23 cellular contexts compared by ENCODE assay signal in genomic region chr19:51746731-51747130, GRCh38. TPM values are rescaled to one million over a fixed set of nuclear protein-coding genes. Genes with fewer than 3 reads are reported as not detected.
DNase-seq lines count a peak whose midpoint lies in the region; ATAC-seq, FAIRE-seq and TF ChIP-seq lines count a peak whose summit lies in the region.
"Had no signal": no experiment of that assay in that cellular context is flagged by ENCODE, and none has a peak within 500 bp of the region (broad histone marks: within the 10 kb centered on the region; RNA-seq: fewer than 3 reads in every experiment).

No MANE protein-coding gene starts in this region.

- no peak for TF ChIP-seq POLR2A in K562 (conservative IDR thresholded peaks at IDR 0.05)

- H3K79me2 ChIP-seq in K562 (ENCODE audit: control insufficient read depth, insufficient read depth, low read length): no peaks in the 10 kb centered on the region

- no peak for TF ChIP-seq CTCF in K562 (IDR thresholded peaks at IDR 0.05 in 2 of 3, conservative IDR thresholded peaks at IDR 0.05 in 1 of 3; ENCODE audit: insufficient read depth in 2 of 3, low read depth in 1 of 3, low read length in 3 of 3)
- TF ChIP-seq CTCF in neutrophil (IDR thresholded peaks at IDR 0.05): no peak

- BruUV-seq in K562 (replicated peaks; lab: Mats Ljungman, UMichigan): no TSS peak

- intact Hi-C loops in K562 (cut with micrococcal nuclease): no loop called here

- peaks cover 0 to 2% of the 10 kb centered on the region in 2 experiments; a peak in 3 of 5 replicates for H3K4me1 ChIP-seq in K562 (replicated peaks in 1 of 2; ENCODE audit: control insufficient read depth in 2 of 2, insufficient read depth in 2 of 2, low read length in 2 of 2)
- peaks cover 68 to 88% of the 10 kb centered on the region in 2 experiments for H3K4me1 ChIP-seq in neutrophil (ENCODE audit: control insufficient read depth in 1 of 2, insufficient read depth in 1 of 2, low read depth in 1 of 2, low read length in 1 of 2)
- H3K4me1 ChIP-seq: BE2C, Caco-2 had no signal

- TF ChIP-seq RAD21 in K562 (CRISPR knock-in tag; conservative IDR thresholded peaks at IDR 0.05 in 1 of 2, IDR thresholded peaks at IDR 0.05 in 1 of 2): no peak

- H3K9ac ChIP-seq in K562 (ENCODE audit: insufficient read depth in 1 of 2, low read depth in 2 of 2, low read length in 2 of 2): no peak overlapping the region
- H3K9ac ChIP-seq: BLaER1 had no signal

- H3K27me3 ChIP-seq in K562 (ENCODE audit: control insufficient read depth in 2 of 2, insufficient read depth in 2 of 2, low read length in 2 of 2) (peaks cover 5 to 7% of the 10 kb centered on the region in 2 experiments; a peak in 1 of 5 replicates), neutrophil (no peaks in the 10 kb centered on the region)
- H3K27me3 ChIP-seq: BLaER1 had no signal

- no peak overlapping the region for H3K4me2 ChIP-seq in K562 (ENCODE audit: insufficient read depth, low read length)
- H3K4me2 ChIP-seq: BLaER1 had no signal

- in situ Hi-C loops in K562 (cut with MboI): no loop called here

- no peaks in the 10 kb centered on the region for H3K9me3 ChIP-seq in K562 (replicated peaks; ENCODE audit: control insufficient read depth, insufficient read depth, low read depth, low read length)
- H3K9me3 ChIP-seq in neutrophil: no peaks in the 10 kb centered on the region
- H3K9me3 ChIP-seq: BE2C, BLaER1, Caco-2 had no signal

- WGBS in K562 (ENCODE audit: insufficient coverage, low coverage, missing lambda C conversion rate): 7% methylated on average over 5 of the region's 7 CpGs

- no peaks in the 10 kb centered on the region for H3K9me1 ChIP-seq in K562 (ENCODE audit: control insufficient read depth, insufficient read depth, low read length)

- H3K36me3 ChIP-seq in K562 (ENCODE audit: control insufficient read depth, insufficient read depth, low read length) (no peaks in the 10 kb centered on the region), neutrophil (peaks cover 91% of the 10 kb centered on the region)
- H3K36me3 ChIP-seq: BE2C, BLaER1 had no signal

- no peak for FAIRE-seq in K562 (lab: Jason Lieb, UNC)
- FAIRE-seq: A204.1, D721Med, G401.6, GM12891, GM19239 had no signal

- ATAC-seq in K562: no peak
- no peak for ATAC-seq in HG03460 (IDR thresholded peaks at IDR 0.05; ENCODE audit: unreplicated experiment)
- ATAC-seq: CD8-positive, alpha-beta T cell had no signal

- 0 out of 2 replicates have a peak overlapping the region, but pooled peaks have one; percentile 14 for H2AFZ ChIP-seq in K562 (ENCODE audit: low read depth, low read length)

- DNase-seq in K562 (ENCODE audit: extremely low read depth in 1 of 4, low spot score in 3 of 4): no peak
- DNase-seq in T-helper 9 cell: no peak
- DNase-seq in effector CD4-positive, alpha-beta T cell: no peak
- DNase-seq: 8988T; ACHN; BE2C; C1 segment of cervical spinal cord; Caco-2; Calu3; CD4-positive, alpha-beta T cell; CD8-positive, alpha-beta T cell; DMS79 treated with DMSO at 0.1 percent for 48 hours; GF-D8 had no signal

- CTCF ChIA-PET in K562 (lab: Yijun Ruan, JAX; ENCODE audit: low intra/inter-chr PET ratio): no interaction called here

- TF ChIP-seq EP300 in K562 (IDR thresholded peaks at IDR 0.05; ENCODE audit: low read length): no peak

- H4K20me1 ChIP-seq in K562 (replicated peaks; ENCODE audit: control insufficient read depth, insufficient read depth, low read length): no peaks in the 10 kb centered on the region
- H4K20me1 ChIP-seq: BLaER1 had no signal

- H3K4me3 ChIP-seq in K562: no peak overlapping the region
- peak overlapping the region; percentile 88 to 100 for H3K4me3 ChIP-seq in neutrophil (ENCODE audit: low read depth in 1 of 2, low read length in 1 of 2)
- H3K4me3 ChIP-seq: BLaER1 had no signal

- H3K27ac ChIP-seq in K562 (ENCODE audit: extremely low read depth, low read depth, low read length): no peak overlapping the region
- peak overlapping the region; percentile 95 for H3K27ac ChIP-seq in neutrophil
- H3K27ac ChIP-seq: BLaER1 had no signal

- POLR2A ChIA-PET in K562 (lab: Yijun Ruan, JAX): no interaction called here

RNA-seq across cellular contexts. Expression of gene FPR1, which starts 4.9 kb away (rescaled TPM):
- not detected in 2 replicates for total RNA-seq in K562 (2011; cell fraction: chromatin; rRNA removed; ENCODE audit: low replicate concordance)
- not detected in 2 replicates for total RNA-seq in K562 (2011; cell fraction: nucleolus; rRNA removed)
- total RNA-seq in K562 (2011; cell fraction: nucleoplasm; rRNA removed): not detected in 2 replicates
- total RNA-seq in K562 (2014; rRNA removed) (not detected in 2 replicates), K562 (2014; rRNA removed; fragmentation: Illumina TruSeq; extraction: Trizol) (not detected in 2 replicates), K562 (2015; rRNA removed; fragmentation: Illumina TruSeq; extraction: Trizol) (0.25 TPM in 1 of 2 replicates, not detected in the other), K562 (2021) (0.18 TPM in 1 of 2 replicates, not detected in the other)
- polyA plus RNA-seq in K562 (2011; rRNA removed) (0.04 TPM in 1 of 2 replicates, not detected in the other), K562 (2014; fragmentation: Illumina TruSeq; extraction: Trizol) (0.06 and 0.12 TPM in 2 replicates), K562 (2014; fragmentation: Nextera tagmentation; extraction: Ambion mirVana) (under 1 TPM; 0.10 to 0.14 TPM), K562 (2014; rRNA removed) (1.7 TPM in 1 of 2 replicates, not detected in the other)
- polyA plus RNA-seq in K562 (2011; cell fraction: cytosol; rRNA removed): 0.07 and 0.12 TPM in 2 replicates
- not detected in 2 replicates for polyA plus RNA-seq in K562 (2011; cell fraction: nucleus; rRNA removed)
- 0.07 and 0.19 TPM in 2 replicates for polyA plus RNA-seq in K562 (2012)
- 0.14 and 0.15 TPM in 2 replicates for polyA minus RNA-seq in K562 (2011; rRNA and poly(A)+ RNA removed)
- polyA minus RNA-seq in K562 (2011; cell fraction: cytosol; rRNA and poly(A)+ RNA removed): not detected in 2 replicates
- not detected in 2 replicates for polyA minus RNA-seq in K562 (2011; cell fraction: nucleus; rRNA and poly(A)+ RNA removed)
- total RNA-seq: A673; Caco-2; Calu3; CD8-positive, alpha-beta T cell had no signal
- polyA plus RNA-seq: AG04450 had no signal

RNA-seq across cellular contexts. Expression of gene FPR2, which starts 14.2 kb away (rescaled TPM):
- total RNA-seq in K562 (2011; cell fraction: chromatin; rRNA removed; ENCODE audit: low replicate concordance): not detected in 2 replicates
- total RNA-seq in K562 (2011; cell fraction: nucleolus; rRNA removed): not detected in 2 replicates
- not detected in 2 replicates for total RNA-seq in K562 (2011; cell fraction: nucleoplasm; rRNA removed)
- not detected in 2 replicates for total RNA-seq in K562 (2014; rRNA removed)
- not detected in 2 replicates for total RNA-seq in K562 (2014; rRNA removed; fragmentation: Illumina TruSeq; extraction: Trizol)
- not detected in 2 replicates for total RNA-seq in K562 (2015; rRNA removed; fragmentation: Illumina TruSeq; extraction: Trizol)
- not detected in 2 replicates for total RNA-seq in K562 (2021)
- not detected in 2 replicates for polyA plus RNA-seq in K562 (2011; rRNA removed)
- 0.07 TPM in 1 of 2 replicates, not detected in the other for polyA plus RNA-seq in K562 (2011; cell fraction: cytosol; rRNA removed)
- not detected in 2 replicates for polyA plus RNA-seq in K562 (2011; cell fraction: nucleus; rRNA removed)
- 0.04 and 0.12 TPM in 2 replicates for polyA plus RNA-seq in K562 (2012)
- not detected in 2 replicates for polyA plus RNA-seq in K562 (2014; fragmentation: Illumina TruSeq; extraction: Trizol)
- under 1 TPM; 0.03 to 0.07 TPM for polyA plus RNA-seq in K562 (2014; fragmentation: Nextera tagmentation; extraction: Ambion mirVana)
- polyA plus RNA-seq in K562 (2014; rRNA removed): 0.15 and 0.19 TPM in 2 replicates
- polyA minus RNA-seq in K562 (2011; rRNA and poly(A)+ RNA removed): not detected in 2 replicates
- polyA minus RNA-seq in K562 (2011; cell fraction: cytosol; rRNA and poly(A)+ RNA removed): not detected in 2 replicates
- not detected in 2 replicates for polyA minus RNA-seq in K562 (2011; cell fraction: nucleus; rRNA and poly(A)+ RNA removed)
- total RNA-seq: A673; Caco-2; Calu3; CD4-positive, alpha-beta T cell; CD8-positive, alpha-beta T cell had no signal
- polyA plus RNA-seq: AG04450 had no signal

RNA-seq across cellular contexts. Expression of gene HAS1, which starts 22.9 kb away (rescaled TPM):
- 0.65 and 0.79 TPM in 2 replicates for total RNA-seq in K562 (2011; cell fraction: chromatin; rRNA removed; ENCODE audit: low replicate concordance)
- 0.53 and 1.3 TPM in 2 replicates for total RNA-seq in K562 (2011; cell fraction: nucleolus; rRNA removed)
- 0.51 TPM in 1 of 2 replicates, not detected in the other for total RNA-seq in K562 (2011; cell fraction: nucleoplasm; rRNA removed)
- total RNA-seq in K562 (2014; rRNA removed) (not detected in 2 replicates), K562 (2014; rRNA removed; fragmentation: Illumina TruSeq; extraction: Trizol) (not detected in 2 replicates), K562 (2015; rRNA removed; fragmentation: Illumina TruSeq; extraction: Trizol) (0.08 TPM in 1 of 2 replicates, not detected in the other), K562 (2021) (0.09 and 0.18 TPM in 2 replicates)
- polyA plus RNA-seq in K562 (2011; rRNA removed) (0.22 and 0.27 TPM in 2 replicates), K562 (2014; fragmentation: Illumina TruSeq; extraction: Trizol) (not detected in 2 replicates), K562 (2014; fragmentation: Nextera tagmentation; extraction: Ambion mirVana) (not detected), K562 (2014; rRNA removed) (0.05 TPM in 1 of 2 replicates, not detected in the other)
- 0.28 and 1.00 TPM in 2 replicates for polyA plus RNA-seq in K562 (2011; cell fraction: cytosol; rRNA removed)
- polyA plus RNA-seq in K562 (2011; cell fraction: nucleus; rRNA removed): 0.13 and 0.61 TPM in 2 replicates
- 0.18 and 0.22 TPM in 2 replicates for polyA plus RNA-seq in K562 (2012)
- 0.28 TPM in 1 of 2 replicates, not detected in the other for polyA minus RNA-seq in K562 (2011; rRNA and poly(A)+ RNA removed)
- not detected in 2 replicates for polyA minus RNA-seq in K562 (2011; cell fraction: cytosol; rRNA and poly(A)+ RNA removed)
- polyA minus RNA-seq in K562 (2011; cell fraction: nucleus; rRNA and poly(A)+ RNA removed): not detected in 2 replicates
- total RNA-seq: A673; Caco-2; Calu3; CD4-positive, alpha-beta T cell; CD8-positive, alpha-beta T cell had no signal
- polyA plus RNA-seq: AG04450 had no signal

RNA-seq across cellular contexts. Expression of gene FPR3, which starts 48.2 kb away (rescaled TPM):
- 0.55 and 0.60 TPM in 2 replicates for total RNA-seq in K562 (2011; cell fraction: chromatin; rRNA removed; ENCODE audit: low replicate concordance)
- total RNA-seq in K562 (2011; cell fraction: nucleolus; rRNA removed): 0.33 and 0.39 TPM in 2 replicates
- total RNA-seq in K562 (2011; cell fraction: nucleoplasm; rRNA removed): 0.29 and 0.53 TPM in 2 replicates
- total RNA-seq in K562 (2014; rRNA removed) (0.09 and 0.41 TPM in 2 replicates), K562 (2014; rRNA removed; fragmentation: Illumina TruSeq; extraction: Trizol) (0.22 and 0.35 TPM in 2 replicates), K562 (2015; rRNA removed; fragmentation: Illumina TruSeq; extraction: Trizol) (0.51 and 0.57 TPM in 2 replicates), K562 (2021) (0.13 and 0.22 TPM in 2 replicates)
- polyA plus RNA-seq in K562 (2011; rRNA removed) (0.45 and 1.3 TPM in 2 replicates), K562 (2014; fragmentation: Illumina TruSeq; extraction: Trizol) (0.22 and 0.39 TPM in 2 replicates), K562 (2014; fragmentation: Nextera tagmentation; extraction: Ambion mirVana) (under 1 TPM in 1 of 2 experiments, not detected in 1; 0.08 TPM), K562 (2014; rRNA removed) (0.24 and 0.25 TPM in 2 replicates)
- 0.07 and 1.4 TPM in 2 replicates for polyA plus RNA-seq in K562 (2011; cell fraction: cytosol; rRNA removed)
- polyA plus RNA-seq in K562 (2011; cell fraction: nucleus; rRNA removed): 0.10 and 0.67 TPM in 2 replicates
- 1.8 and 2.3 TPM in 2 replicates for polyA plus RNA-seq in K562 (2012)
- 0.42 and 1.8 TPM in 2 replicates for polyA minus RNA-seq in K562 (2011; rRNA and poly(A)+ RNA removed)
- polyA minus RNA-seq in K562 (2011; cell fraction: cytosol; rRNA and poly(A)+ RNA removed): 0.64 TPM in 1 of 2 replicates, not detected in the other
- 0.13 and 0.67 TPM in 2 replicates for polyA minus RNA-seq in K562 (2011; cell fraction: nucleus; rRNA and poly(A)+ RNA removed)
- total RNA-seq: A673; Caco-2; Calu3; CD4-positive, alpha-beta T cell; CD8-positive, alpha-beta T cell had no signal
- polyA plus RNA-seq: AG04450 had no signal

RNA-seq across cellular contexts. Expression of gene SPACA6, which starts 53.6 kb away (rescaled TPM):
- total RNA-seq in K562 (2011; cell fraction: chromatin; rRNA removed; ENCODE audit: low replicate concordance): 25.4 and 53.9 TPM in 2 replicates
- total RNA-seq in K562 (2011; cell fraction: nucleolus; rRNA removed): 33.2 and 42.4 TPM in 2 replicates
- 38.6 and 44.8 TPM in 2 replicates for total RNA-seq in K562 (2011; cell fraction: nucleoplasm; rRNA removed)
- 11.4 and 15.6 TPM in 2 replicates for total RNA-seq in K562 (2014; rRNA removed)
- 3.0 and 3.4 TPM in 2 replicates for total RNA-seq in K562 (2014; rRNA removed; fragmentation: Illumina TruSeq; extraction: Trizol)
- total RNA-seq in K562 (2015; rRNA removed; fragmentation: Illumina TruSeq; extraction: Trizol): 5.8 TPM in 2 replicates
- total RNA-seq in K562 (2021): 14.2 and 16.2 TPM in 2 replicates
- 7.3 and 10.9 TPM in 2 replicates for polyA plus RNA-seq in K562 (2011; rRNA removed)
- polyA plus RNA-seq in K562 (2011; cell fraction: cytosol; rRNA removed): 5.7 and 10.0 TPM in 2 replicates
- 60.9 and 80.4 TPM in 2 replicates for polyA plus RNA-seq in K562 (2011; cell fraction: nucleus; rRNA removed)
- 17.3 and 20.1 TPM in 2 replicates for polyA plus RNA-seq in K562 (2012)
- 5.9 and 6.2 TPM in 2 replicates for polyA plus RNA-seq in K562 (2014; fragmentation: Illumina TruSeq; extraction: Trizol)
- polyA plus RNA-seq in K562 (2014; fragmentation: Nextera tagmentation; extraction: Ambion mirVana): 1 to 10 TPM; 1.3 to 1.4 TPM
- 17.3 and 27.0 TPM in 2 replicates for polyA plus RNA-seq in K562 (2014; rRNA removed)
- polyA minus RNA-seq in K562 (2011; rRNA and poly(A)+ RNA removed): 3.5 and 4.2 TPM in 2 replicates
- 1.4 and 5.6 TPM in 2 replicates for polyA minus RNA-seq in K562 (2011; cell fraction: cytosol; rRNA and poly(A)+ RNA removed)
- polyA minus RNA-seq in K562 (2011; cell fraction: nucleus; rRNA and poly(A)+ RNA removed): 13.5 and 14.4 TPM in 2 replicates
